8 cellular contexts compared by ENCODE assay signal in genomic region chr2:115168457-115168856, GRCh38.
"Had no signal": no experiment of that assay in that cellular context is flagged by ENCODE, and none has a peak within 500 bp of the region (broad histone marks: within the 10 kb centered on the region; RNA-seq: fewer than 3 reads in every experiment).

No MANE protein-coding gene starts in this region.

- H3K4me3 Mint-ChIP-seq: IgD-negative memory B cell had no signal

- H3K4me1 Mint-ChIP-seq: IgD-negative memory B cell had no signal

- H3K4me3 ChIP-seq: K562 had no signal

- H3K27ac Mint-ChIP-seq: IgD-negative memory B cell had no signal

- H3K27ac ChIP-seq: HL-60 had no signal

- H3K36me3 Mint-ChIP-seq: IgD-negative memory B cell had no signal

- ATAC-seq: HepG2, K562 had no signal

- FAIRE-seq: HepG2, HTR-8/SVneo, K562 had no signal

- DNase-seq: IMR-90, KBM-7, KG1 had no signal
